Comparison of ENCODE assay signal across 20 cellular contexts in the genomic region with DNA sequence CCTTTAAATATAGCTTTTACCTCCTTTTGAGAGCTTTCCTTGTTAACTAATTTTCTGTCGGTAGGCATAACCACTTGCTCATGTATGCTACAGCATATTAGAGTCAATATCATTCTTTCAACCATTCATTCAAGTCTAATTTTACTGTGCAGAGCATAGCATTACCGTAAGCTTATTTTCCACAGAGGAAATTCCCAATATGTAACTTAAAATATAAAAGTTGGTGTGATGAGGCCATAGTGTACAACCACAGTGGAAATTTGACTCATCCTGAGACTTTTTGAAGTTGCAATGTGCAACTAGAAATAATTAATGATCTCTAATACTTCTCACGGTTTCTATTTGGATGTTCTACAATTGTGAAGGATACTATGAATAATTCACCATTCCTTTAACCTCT.
DNase-seq lines count a peak whose midpoint lies in the region; ATAC-seq and TF ChIP-seq lines count a peak whose summit lies in the region.
"Had no signal": no experiment of that assay in that cellular context is flagged by ENCODE, and none has a peak within 500 bp of the region (broad histone marks: within the 10 kb centered on the region; RNA-seq: fewer than 3 reads in every experiment).

No MANE protein-coding gene starts in this region.

- TF ChIP-seq CTCF in GM06990 (IDR thresholded peaks at IDR 0.05; ENCODE audit: insufficient read depth, low read length, poor library complexity, severe bottlenecking), result no peak

- peak; percentile 27 for ATAC-seq in GM18858 (IDR thresholded peaks at IDR 0.05; ENCODE audit: unreplicated experiment)
- peak; percentile 37 for ATAC-seq in HG02938 (IDR thresholded peaks at IDR 0.05; ENCODE audit: unreplicated experiment)

- DNase-seq in GM06990 (ENCODE audit: extremely low read depth, insufficient read length) (peak; percentile 47), NCI-H2081 treated with DMSO at 0.1 percent for 48 hours (lab: John Stamatoyannopoulos, UW) (no peak), HUDEP-2 (lab: John Stamatoyannopoulos, UW; ENCODE audit: unreplicated experiment in 76 of 76) (no peak), anterior cingulate cortex (lab: John Stamatoyannopoulos, UW) (no peak), SW 1271 (lab: John Stamatoyannopoulos, UW) (no peak)
- DNase-seq: activated CD8-positive, alpha-beta memory T cell treated with anti-CD3 and anti-CD28 coated beads for 24 hours; BE2C; esophagus squamous epithelium; GOT3; NCI-H2029; NCI-H524 treated with DMSO at 0.1 percent for 48 hours; PC-9; SK-N-SH; small intestine had no signal

- H3K4me1 Mint-ChIP-seq in activated naive CD8-positive, alpha-beta T cell (ENCODE audit: low read depth), result peaks cover 38% of the 10 kb centered on the region

- no peak overlapping the region for H3K4me3 ChIP-seq in GM06990 (replicated peaks; ENCODE audit: low read depth, low read length)
- H3K4me3 ChIP-seq: esophagus squamous epithelium, lung, PC-9 had no signal

- no peaks in the 10 kb centered on the region for H3K36me3 ChIP-seq in GM06990 (ENCODE audit: control insufficient read depth, insufficient read depth, low read length)
- H3K36me3 ChIP-seq: BE2C, esophagus squamous epithelium had no signal

- no peaks in the 10 kb centered on the region for H3K9me3 Mint-ChIP-seq in activated naive CD8-positive, alpha-beta T cell (ENCODE audit: low read depth)
- H3K9me3 Mint-ChIP-seq: IgD-negative memory B cell, type B pancreatic cell had no signal

- no peak overlapping the region for H3K4me3 Mint-ChIP-seq in activated naive CD8-positive, alpha-beta T cell
- H3K4me3 Mint-ChIP-seq: type B pancreatic cell had no signal

- no peaks in the 10 kb centered on the region for H3K27me3 Mint-ChIP-seq in activated naive CD8-positive, alpha-beta T cell
- H3K27me3 Mint-ChIP-seq: IgD-negative memory B cell, type B pancreatic cell had no signal

- peak overlapping the region; percentile 84 for H3K27ac Mint-ChIP-seq in activated naive CD8-positive, alpha-beta T cell
- H3K27ac Mint-ChIP-seq: type B pancreatic cell had no signal

- H3K36me3 Mint-ChIP-seq in activated naive CD8-positive, alpha-beta T cell, result peaks cover 2% of the 10 kb centered on the region
- H3K36me3 Mint-ChIP-seq: IgD-negative memory B cell, type B pancreatic cell had no signal

- no peaks in the 10 kb centered on the region for H3K27me3 ChIP-seq in GM06990 (replicated peaks; ENCODE audit: control insufficient read depth, insufficient read depth, low read length)
- H3K27me3 ChIP-seq: BE2C, esophagus squamous epithelium had no signal
